ENCODE assay signal across 8 cellular contexts in the genomic region with DNA sequence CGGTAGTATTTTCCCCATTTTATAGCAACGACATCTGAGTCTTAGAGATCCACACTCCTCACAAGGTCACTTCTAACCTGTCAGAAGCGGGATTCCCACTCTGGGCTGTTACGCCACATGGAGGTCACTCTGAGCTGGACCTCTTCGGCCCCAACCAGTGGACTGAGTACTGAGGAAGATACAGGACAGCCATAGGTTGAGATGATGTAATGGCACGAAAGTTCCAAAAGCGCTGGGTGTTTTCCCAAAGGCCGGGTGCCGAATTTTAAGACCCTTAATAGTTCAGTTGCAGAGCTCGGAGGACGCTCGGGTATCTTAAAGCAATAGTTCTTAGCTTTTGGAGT. TPM values are rescaled to one million over a fixed set of nuclear protein-coding genes. Genes with fewer than 3 reads are reported as not detected.
DNase-seq lines count a peak whose midpoint lies in the region; ATAC-seq, FAIRE-seq and TF ChIP-seq lines count a peak whose summit lies in the region.

No MANE protein-coding gene starts in this region.

- TF ChIP-seq CTCF in heart right ventricle (IDR thresholded peaks at IDR 0.05) (no peak), sigmoid colon (IDR thresholded peaks at IDR 0.05) (no peak)

- H3K27ac Mint-ChIP-seq in CD4-positive, alpha-beta memory T cell = peak overlapping the region; percentile 96 to 99 (median 98)

- H3K4me1 Mint-ChIP-seq in CD4-positive, alpha-beta memory T cell = peaks cover 20 to 34% (median 24%) of the 10 kb centered on the region in 4 donors

- H3K4me3 ChIP-seq in CD4-positive, alpha-beta memory T cell (ENCODE audit: low read length in 2 of 2) = peak overlapping the region; percentile 43 to 95
- H3K4me3 ChIP-seq in heart right ventricle (peak overlapping the region; percentile 76 to 100 (median 94)), sigmoid colon (peak overlapping the region; percentile 95 to 99 (median 97))

- POLR2A ChIA-PET in CD4-positive, alpha-beta memory T cell (lab: Charles Lee; ENCODE audit: partially characterized antibody) = interaction anchor here (2.0 to 3.3 kb wide), 3 partner anchors 9 to 189 kb away, joined by 11 to 16 read pairs (median 14); a partner anchor contains a TSS

- DNase-seq in CD4-positive, alpha-beta memory T cell = peak in 1 of 5 donors; percentile 50
- peak; percentile 11 for DNase-seq in activated naive CD4-positive, alpha-beta T cell treated with anti-CD3 and anti-CD28 coated beads, Interleukin-2, amount 50 U/mL, for 16 hours
- DNase-seq in heart right ventricle = no peak
- DNase-seq in sigmoid colon = no peak
- DNase-seq in GM19239 (ENCODE audit: insufficient read length, low spot score) = no peak
- no peak for DNase-seq in ureter (ENCODE audit: low spot score)
- no peak for DNase-seq in stimulated activated CD8-positive, alpha-beta memory T cell treated with anti-CD3 and anti-CD28 coated beads, Interleukin-4, amount 100 ng/mL, for 48 hours

- H3K9me3 Mint-ChIP-seq in CD4-positive, alpha-beta memory T cell = no peaks in the 10 kb centered on the region

- TF ChIP-seq POLR2A in sigmoid colon (IDR thresholded peaks at IDR 0.05) = no peak

- H3K27me3 Mint-ChIP-seq in CD4-positive, alpha-beta memory T cell = no peaks in the 10 kb centered on the region

- no peak for TF ChIP-seq EP300 in sigmoid colon (IDR thresholded peaks at IDR 0.05)

- CTCF ChIA-PET in CD4-positive, alpha-beta memory T cell (lab: Charles Lee; ENCODE audit: partially characterized antibody) = interaction anchor here (1.2 to 3.8 kb wide), 2 partner anchors 9 to 66 kb away, joined by 3 to 28 read pairs; no protein-coding TSS in a partner anchor

- H3K4me3 Mint-ChIP-seq in CD4-positive, alpha-beta memory T cell = peak overlapping the region; percentile 89 to 99 (median 96)

- WGBS in heart right ventricle, 2 donors = 6 to 7% methylated on average over 12 of the region's 12 CpGs
- WGBS in sigmoid colon, 2 donors = 1 to 9% methylated on average over 12 of the region's 12 CpGs

- FAIRE-seq in GM19239 (lab: Jason Lieb, UNC) = no peak

- peaks cover 25% of the 10 kb centered on the region for H3K4me1 ChIP-seq in CD4-positive, alpha-beta memory T cell (ENCODE audit: insufficient read depth, low read length)
- H3K4me1 ChIP-seq in heart right ventricle (peaks cover 0 to 31% (median 21%) of the 10 kb centered on the region in 9 donors), sigmoid colon (peaks cover 0 to 21% (median 16%) of the 10 kb centered on the region in 4 donors)

- peak overlapping the region; percentile 97 for H3K27ac ChIP-seq in CD4-positive, alpha-beta memory T cell (ENCODE audit: low read depth, low read length)
- H3K27ac ChIP-seq in heart right ventricle = peak overlapping the region; percentile 89 to 100 (median 97)
- H3K27ac ChIP-seq in sigmoid colon = peak overlapping the region; percentile 95 to 98 (median 97)

- no peaks in the 10 kb centered on the region for H3K9me3 ChIP-seq in CD4-positive, alpha-beta memory T cell (ENCODE audit: control insufficient read depth in 1 of 2, low read length in 2 of 2)
- H3K9me3 ChIP-seq in heart right ventricle (no peaks in the 10 kb centered on the region), sigmoid colon (no peaks in the 10 kb centered on the region)

- no peaks in the 10 kb centered on the region for H3K27me3 ChIP-seq in CD4-positive, alpha-beta memory T cell (ENCODE audit: insufficient read depth, low read length)
- H3K27me3 ChIP-seq in heart right ventricle = no peaks in the 10 kb centered on the region
- H3K27me3 ChIP-seq in sigmoid colon = no peaks in the 10 kb centered on the region

- H3K36me3 Mint-ChIP-seq in CD4-positive, alpha-beta memory T cell = peaks cover 28 to 46% of the 10 kb centered on the region in 2 donors

- peak; percentile 1 for ATAC-seq in HG02943 (IDR thresholded peaks at IDR 0.05; ENCODE audit: low read depth, unreplicated experiment)
- peak in 6 of 8 donors; percentile 12 to 41 (median 20) for ATAC-seq in heart right ventricle

- peaks cover 27% of the 10 kb centered on the region for H3K36me3 ChIP-seq in CD4-positive, alpha-beta memory T cell (ENCODE audit: insufficient read depth, low read length)
- peaks cover 0 to 40% (median 28%) of the 10 kb centered on the region in 9 donors for H3K36me3 ChIP-seq in heart right ventricle
- peaks cover 8 to 38% (median 20%) of the 10 kb centered on the region in 4 donors for H3K36me3 ChIP-seq in sigmoid colon

- intact Hi-C loops in CD4-positive, alpha-beta memory T cell (cut with micrococcal nuclease) = loop anchor here (10.0 kb wide), 1 partner anchor 405 kb away; no protein-coding TSS in a partner anchor
- intact Hi-C loops in heart right ventricle (cut with DNase I) (loop anchor here in 2 of 10 donors (10.0 kb wide), 2 partner anchors 65 to 185 kb away; a partner anchor contains a TSS), sigmoid colon (cut with DNase I) (loop anchor here (5.0 kb wide), 1 partner anchor 187 kb away; a partner anchor contains a TSS)

RNA-seq across cellular contexts. Expression of a gene that starts 0.7 kb away (rescaled TPM):
- total RNA-seq in CD4-positive, alpha-beta memory T cell = 10 to 100 TPM; 83.4 to 88.6 TPM
- 100 to 1,000 TPM; 258 to 525 TPM for polyA plus RNA-seq in CD4-positive, alpha-beta memory T cell
- total RNA-seq in heart right ventricle = 100 to 1,000 TPM; 316 to 552 (median 463) TPM
- 100 to 1,000 TPM; 123 to 342 TPM for polyA plus RNA-seq in heart right ventricle
- 100 to 1,000 TPM; 140 to 212 (median 186) TPM for total RNA-seq in sigmoid colon
- polyA plus RNA-seq in sigmoid colon = 100 to 1,000 TPM; 277 to 618 (median 342) TPM
- 108 TPM for total RNA-seq in ureter

RNA-seq across cellular contexts. Expression of a gene that starts 33.6 kb away (rescaled TPM):
- not detected for total RNA-seq in CD4-positive, alpha-beta memory T cell
- polyA plus RNA-seq in CD4-positive, alpha-beta memory T cell = not detected
- total RNA-seq in heart right ventricle = not detected
- not detected for polyA plus RNA-seq in heart right ventricle
- total RNA-seq in sigmoid colon = not detected
- polyA plus RNA-seq in sigmoid colon = 100 to 1,000 TPM; 293 to 652 (median 324) TPM
- 29.2 TPM for total RNA-seq in ureter

RNA-seq across cellular contexts. Expression of a gene that starts 54.3 kb away (rescaled TPM):
- total RNA-seq in CD4-positive, alpha-beta memory T cell = under 1 TPM; 0.12 to 0.17 TPM
- polyA plus RNA-seq in CD4-positive, alpha-beta memory T cell = not detected
- total RNA-seq in heart right ventricle = 1 to 10 TPM in 3 of 10 donors, under 1 TPM in 7; 0.12 to 1.3 (median 0.49) TPM
- polyA plus RNA-seq in heart right ventricle = under 1 TPM; 0.12 to 0.29 TPM
- total RNA-seq in sigmoid colon = 1 to 10 TPM in 1 of 4 donors, under 1 TPM in 3; 0.27 to 3.0 (median 0.34) TPM
- polyA plus RNA-seq in sigmoid colon = 10 to 100 TPM in 1 of 3 donors, 1 to 10 TPM in 2; 2.4 to 26.6 (median 6.2) TPM
- 1.5 TPM for total RNA-seq in ureter

Comparison
In these comparisons a context has a peak if more than half of its experiments do, and no peak if none do; other contexts are left out.
1. RNA of a gene that starts 33.6 kb away (total RNA-seq): 29.2 TPM in ureter (single experiment); not detected in CD4-positive, alpha-beta memory T cell, not detected in heart right ventricle and not detected in sigmoid colon; every median in the first group is over 10 times any median in the second.
2. Peak in every context shown above with its lines, with median percentiles within 50 percentile points of each other: H3K27ac ChIP-seq and H3K4me3 ChIP-seq.